Comparison of ENCODE assay signal across 23 cellular contexts in genomic region chr15:39719109-39719508, GRCh38.
"Had no signal": no experiment of that assay in that cellular context is flagged by ENCODE, and none has a peak within 500 bp of the region (broad histone marks: within the 10 kb centered on the region; RNA-seq: fewer than 3 reads in every experiment).

No MANE protein-coding gene starts in this region.

- H3K27me3 ChIP-seq: ovary, spleen, suprapubic skin, tibial artery, upper lobe of right lung had no signal

- H3K36me3 ChIP-seq: left ventricle myocardium inferior, ovary, spleen, suprapubic skin, thoracic aorta, tibial artery, upper lobe of right lung had no signal

- H3K36me3 Mint-ChIP-seq: naive thymus-derived CD4-positive, alpha-beta T cell; natural killer cell treated with Interleukin-12 subunit alpha and Interleukin-12 subunit beta and Interleukin-15 and Interleukin-18, amount 100 ng/mL, for 72 hours; stimulated activated effector memory CD8-positive, alpha-beta T cell treated with anti-CD3 and anti-CD28 coated beads, Interleukin-12 subunit alpha, Interleukin-12 subunit beta, amount 100 ng/mL, for 72 hours had no signal

- H3K4me1 ChIP-seq: left ventricle myocardium inferior, spleen, suprapubic skin, tibial artery, upper lobe of right lung had no signal

- H3K9me3 ChIP-seq: left ventricle myocardium inferior, mucosa of descending colon, ovary, suprapubic skin, thoracic aorta, tibial artery, upper lobe of right lung had no signal

- H3K27ac ChIP-seq: left ventricle myocardium inferior, ovary, spleen, suprapubic skin, thoracic aorta, tibial artery, upper lobe of right lung had no signal

- DNase-seq: islet precursor cell; left ventricle myocardium inferior; mesendoderm; midbrain; mucosa of descending colon; naive thymus-derived CD4-positive, alpha-beta T cell; ovary; right cardiac atrium; small intestine; spleen; stimulated activated CD4-positive, alpha-beta T cell treated with anti-CD3 and anti-CD28 coated beads, Interleukin-4, amount 100 ng/mL, for 24 hours; stimulated activated naive CD4-positive, alpha-beta T cell; tibial artery; trophoblast cell; upper lobe of right lung had no signal

- ATAC-seq: mucosa of descending colon; naive thymus-derived CD4-positive, alpha-beta T cell; natural killer cell treated with Interleukin-12 subunit alpha and Interleukin-12 subunit beta and Interleukin-15 and Interleukin-18, amount 100 ng/mL, for 72 hours; right cardiac atrium; sciatic nerve; stimulated activated effector memory CD8-positive, alpha-beta T cell treated with anti-CD3 and anti-CD28 coated beads, Interleukin-12 subunit alpha, Interleukin-12 subunit beta, amount 100 ng/mL, for 72 hours; upper lobe of right lung had no signal

- H3K4me3 ChIP-seq: left ventricle myocardium inferior, lung, mucosa of descending colon, ovary, spleen, suprapubic skin, thoracic aorta, tibial artery, upper lobe of right lung had no signal

- H3K9me3 Mint-ChIP-seq: natural killer cell treated with Interleukin-12 subunit alpha and Interleukin-12 subunit beta and Interleukin-15 and Interleukin-18, amount 100 ng/mL, for 72 hours; stimulated activated effector memory CD8-positive, alpha-beta T cell treated with anti-CD3 and anti-CD28 coated beads, Interleukin-12 subunit alpha, Interleukin-12 subunit beta, amount 100 ng/mL, for 72 hours; stimulated activated naive CD8-positive, alpha-beta T cell treated with anti-CD3 and anti-CD28 coated beads, Interleukin-15, Interleukin-2, amounts not matched to agents 100 ng/mL and 50 ng/mL, for 24 hours had no signal

- H3K27me3 Mint-ChIP-seq: natural killer cell treated with Interleukin-12 subunit alpha and Interleukin-12 subunit beta and Interleukin-15 and Interleukin-18, amount 100 ng/mL, for 72 hours; progenitor cell of endocrine pancreas; stimulated activated naive CD8-positive, alpha-beta T cell treated with anti-CD3 and anti-CD28 coated beads, Interleukin-15, Interleukin-2, amounts not matched to agents 100 ng/mL and 50 ng/mL, for 24 hours had no signal

- H3K27ac Mint-ChIP-seq: natural killer cell treated with Interleukin-12 subunit alpha and Interleukin-12 subunit beta and Interleukin-15 and Interleukin-18, amount 100 ng/mL, for 72 hours; progenitor cell of endocrine pancreas; stimulated activated effector memory CD8-positive, alpha-beta T cell treated with anti-CD3 and anti-CD28 coated beads, Interleukin-12 subunit alpha, Interleukin-12 subunit beta, amount 100 ng/mL, for 72 hours; stimulated activated naive CD8-positive, alpha-beta T cell treated with anti-CD3 and anti-CD28 coated beads, Interleukin-15, Interleukin-2, amounts not matched to agents 100 ng/mL and 50 ng/mL, for 24 hours had no signal

- H3K4me3 Mint-ChIP-seq: naive thymus-derived CD4-positive, alpha-beta T cell; natural killer cell treated with Interleukin-12 subunit alpha and Interleukin-12 subunit beta and Interleukin-15 and Interleukin-18, amount 100 ng/mL, for 72 hours; stimulated activated effector memory CD8-positive, alpha-beta T cell treated with anti-CD3 and anti-CD28 coated beads, Interleukin-12 subunit alpha, Interleukin-12 subunit beta, amount 100 ng/mL, for 72 hours; stimulated activated naive CD8-positive, alpha-beta T cell treated with anti-CD3 and anti-CD28 coated beads, Interleukin-15, Interleukin-2, amounts not matched to agents 100 ng/mL and 50 ng/mL, for 24 hours had no signal
